Comparison of ENCODE assay signal across 9 cellular contexts in genomic region chr3:134029734-134030381, GRCh38. TPM values are rescaled to one million over a fixed set of nuclear protein-coding genes. Genes with fewer than 3 reads are reported as not detected.
A peak's percentile ranks its signal among the peaks of the same experiment; 100 is the strongest.
DNase-seq lines count a peak whose midpoint lies in the region; ATAC-seq and TF ChIP-seq lines count a peak whose summit lies in the region.
"Had no signal": no experiment of that assay in that cellular context is flagged by ENCODE, and none has a peak within 500 bp of the region (broad histone marks: within the 10 kb centered on the region; RNA-seq: fewer than 3 reads in every experiment).

Gene SLCO2A1, minus strand, starts transcription at chr3:134029925. Its CDS starts 123 bp downstream, at chr3:134029802.

- H3K4me1 ChIP-seq in endodermal cell (ENCODE audit: control insufficient read depth, insufficient read depth, low read length) (no peaks in the 10 kb centered on the region), mesodermal cell (ENCODE audit: control insufficient read depth, insufficient read depth, low read length, poor library complexity, severe bottlenecking) (peaks cover 7% of the 10 kb centered on the region)

- H3K27ac Mint-ChIP-seq in endodermal cell: peak within 1 kb of the TSS; percentile 70

- TF ChIP-seq CTCF in endodermal cell (conservative IDR thresholded peaks at IDR 0.05): no peak

- ATAC-seq in HG03039 (IDR thresholded peaks at IDR 0.05; ENCODE audit: unreplicated experiment) (no peak), GM21447 (IDR thresholded peaks at IDR 0.05; ENCODE audit: unreplicated experiment) (no peak)

- H3K9me3 Mint-ChIP-seq in endodermal cell: no peaks in the 10 kb centered on the region

- H3K9me3 ChIP-seq in endodermal cell (ENCODE audit: control insufficient read depth, low read length) (no peaks in the 10 kb centered on the region), mesodermal cell (ENCODE audit: control insufficient read depth, low read length) (no peaks in the 10 kb centered on the region)

- DNase-seq in NCI-H2029 (lab: John Stamatoyannopoulos, UW): peak; percentile 24
- DNase-seq in NCI-H2029 treated with DMSO at 0.1 percent for 48 hours (lab: John Stamatoyannopoulos, UW): no peak
- peak; percentile 18 for DNase-seq in NCI-H510A treated with DMSO at 0.1 percent for 48 hours (lab: John Stamatoyannopoulos, UW)
- DNase-seq in endodermal cell: peak; percentile 86
- DNase-seq in ureter (ENCODE audit: low spot score): peak; percentile 46

- peak within 1 kb of the TSS; percentile 89 for H3K4me3 Mint-ChIP-seq in endodermal cell

- 0 to 1% methylated on average over 13 to 67 of the region's 67 CpGs for WGBS in endodermal cell (ENCODE audit: insufficient coverage in 1 of 2, insufficient read length in 1 of 2), 2 experiments
- WGBS in mesodermal cell (ENCODE audit: insufficient coverage in 2 of 2), 2 experiments: 1 to 2% methylated on average over 28 to 37 of the region's 67 CpGs

- peaks cover 40% of the 10 kb centered on the region for H3K4me1 Mint-ChIP-seq in endodermal cell

- H3K4me3 ChIP-seq in endodermal cell (ENCODE audit: low read length) (peak within 1 kb of the TSS; percentile 93), mesodermal cell (ENCODE audit: extremely low read depth, insufficient read depth, low read length, poor library complexity, severe bottlenecking) (peak within 1 kb of the TSS; percentile 54)

- peaks cover 18% of the 10 kb centered on the region for H3K36me3 Mint-ChIP-seq in endodermal cell (ENCODE audit: low read depth)

- peaks cover 14% of the 10 kb centered on the region for H3K27me3 ChIP-seq in endodermal cell (ENCODE audit: control insufficient read depth, insufficient read depth, low read length, poor library complexity, severe bottlenecking)

- H3K36me3 ChIP-seq in endodermal cell (ENCODE audit: control insufficient read depth, insufficient read depth, low read length): no peaks in the 10 kb centered on the region
- no peaks in the 10 kb centered on the region for H3K36me3 ChIP-seq in mesodermal cell (ENCODE audit: control insufficient read depth, insufficient read depth, low read length)

- H3K27me3 Mint-ChIP-seq in endodermal cell (ENCODE audit: insufficient read depth): peaks cover 38% of the 10 kb centered on the region

- peak within 1 kb of the TSS; percentile 77 for H3K9ac ChIP-seq in endodermal cell (ENCODE audit: extremely low read depth, low read length, poor library complexity, severe bottlenecking)

- H3K27ac ChIP-seq in endodermal cell (ENCODE audit: low read depth, low read length) (no peak within 1 kb of the TSS), mesodermal cell (ENCODE audit: low read depth, low read length, severe bottlenecking) (no peak within 1 kb of the TSS)

RNA-seq across cellular contexts. Expression of gene SLCO2A1, which starts in this region (rescaled TPM):
- total RNA-seq in endodermal cell (100 to 1,000 TPM; 126 to 134 TPM), ureter (89.1 TPM)
- polyA plus RNA-seq in endodermal cell (2013, experiment 1 of 2): 10.6 TPM
- polyA plus RNA-seq in endodermal cell (2013, experiment 2 of 2): 12.8 TPM
- polyA plus RNA-seq in mesodermal cell (2013, experiment 1 of 2): 2.0 TPM
- 2.5 TPM for polyA plus RNA-seq in mesodermal cell (2013, experiment 2 of 2)
- total RNA-seq: T-helper 2 cell treated with Interferon-gamma antibody and Interleukin-4, amounts not matched to agents 100 ng/mL and 5 ng/mL, for 36 hours had no signal
